Comparison of ENCODE assay signal across 17 cellular contexts in the genomic region with DNA sequence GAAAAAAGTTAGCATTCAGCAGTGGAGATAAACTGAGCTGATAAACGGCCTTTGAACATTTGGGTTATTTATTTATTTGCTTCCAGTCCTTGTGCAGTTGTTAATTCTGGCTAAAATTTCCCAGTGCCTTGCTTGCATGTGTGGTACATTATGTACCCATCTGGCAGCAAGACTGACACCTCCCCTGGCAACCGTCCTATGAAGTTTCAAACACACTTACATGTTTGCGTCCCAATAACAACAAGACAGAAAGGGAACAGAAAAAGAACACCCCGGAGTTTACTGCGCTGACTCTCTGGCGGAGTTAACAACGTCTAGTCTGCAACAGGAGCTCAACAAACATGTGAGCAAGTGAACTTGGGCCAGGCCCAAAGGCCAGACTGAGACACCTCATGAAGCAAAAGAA. TPM values are rescaled to one million over a fixed set of nuclear protein-coding genes. Genes with fewer than 3 reads are reported as not detected.
DNase-seq lines count a peak whose midpoint lies in the region; FAIRE-seq and TF ChIP-seq lines count a peak whose summit lies in the region.
"Had no signal": no experiment of that assay in that cellular context is flagged by ENCODE, and none has a peak within 500 bp of the region (broad histone marks: within the 10 kb centered on the region; RNA-seq: fewer than 3 reads in every experiment).

No MANE protein-coding gene starts in this region.

- H3K9ac ChIP-seq in H1 (replicated peaks in 1 of 4; ENCODE audit: extremely low read depth in 1 of 4, low read depth in 3 of 4, low read length in 3 of 4) (no peak overlapping the region), liver (ENCODE audit: low read depth in 1 of 2, low read length in 2 of 2) (peak overlapping the region in 1 of 2 donors; percentile 2)

- FAIRE-seq in H1 (lab: Jason Lieb, UNC) (no peak), small intestine (lab: Jason Lieb, UNC) (no peak)

- no peak overlapping the region for H2AFZ ChIP-seq in H1 (ENCODE audit: low read length)

- H3K9me3 ChIP-seq in Peyer's patch: no peaks in the 10 kb centered on the region
- no peaks in the 10 kb centered on the region for H3K9me3 ChIP-seq in H1 (ENCODE audit: insufficient read depth in 2 of 2, low read depth in 1 of 2, low read length in 1 of 2)
- H3K9me3 ChIP-seq in liver (ENCODE audit: control insufficient read depth in 4 of 4, low read length in 3 of 4): no peaks in the 10 kb centered on the region
- no peaks in the 10 kb centered on the region for H3K9me3 ChIP-seq in small intestine (ENCODE audit: control insufficient read depth, low read depth)

- CTCF ChIA-PET in H1 (lab: Charles Lee; ENCODE audit: partially characterized antibody): interaction anchor here (1.3 to 1.6 kb wide), 2 partner anchors 10 to 14 kb away, joined by 3 read pairs; no protein-coding TSS in a partner anchor
- CTCF ChIA-PET in activated naive CD4-positive, alpha-beta T cell treated with anti-CD3 and anti-CD28 coated beads for 36 hours (lab: Charles Lee): no interaction called here

- H4K91ac ChIP-seq in H1 (replicated peaks; ENCODE audit: insufficient read length, low read length): no peak overlapping the region

- H3K4me3 ChIP-seq in Peyer's patch (no peak overlapping the region), H1 (ENCODE audit: extremely low read depth in 1 of 4, insufficient read depth in 2 of 4, low read depth in 3 of 4, low read length in 4 of 4) (no peak overlapping the region), liver (ENCODE audit: low read depth in 1 of 3, low read length in 3 of 3) (no peak overlapping the region), small intestine (ENCODE audit: low read depth in 1 of 2, low read length in 2 of 2) (no peak overlapping the region)
- H3K4me3 ChIP-seq: SJCRH30 had no signal

- no peak overlapping the region for H2BK20ac ChIP-seq in H1 (ENCODE audit: low read length)

- no peak overlapping the region for H3K56ac ChIP-seq in H1 (replicated peaks; ENCODE audit: insufficient read length, low read depth, low read length)

- H3K9me3 Mint-ChIP-seq in activated naive CD4-positive, alpha-beta T cell treated with anti-CD3 and anti-CD28 coated beads for 36 hours: no peaks in the 10 kb centered on the region
- H3K9me3 Mint-ChIP-seq: activated B cell treated with CpG ODN at 0.5 μM for 24 hours; activated T-helper 17 cell treated with anti-CD3 and anti-CD28 coated beads, Interleukin-2, amount 50 U/mL, for 72 hours; dendritic cell treated with granulocyte-macrophage colony-stimulating factor and Interleukin-4, amounts not matched to agents 40 ng/mL and 50 ng/mL, for 4 days had no signal

- intact Hi-C loops in activated naive CD4-positive, alpha-beta T cell treated with anti-CD3 and anti-CD28 coated beads for 36 hours (cut with micrococcal nuclease): no loop called here

- TF ChIP-seq RAD21 in H1 (IDR thresholded peaks at IDR 0.05 in 1 of 2, conservative IDR thresholded peaks at IDR 0.05 in 1 of 2; ENCODE audit: low read depth in 2 of 2, low read length in 2 of 2) (no peak), liver (IDR thresholded peaks at IDR 0.05) (peak; percentile 38 to 61)

- H2BK15ac ChIP-seq in H1 (ENCODE audit: low read length): no peak overlapping the region

- no peak for TF ChIP-seq EP300 in H1 (IDR thresholded peaks at IDR 0.05; ENCODE audit: borderline replicate concordance in 1 of 2, low read depth in 2 of 2, low read length in 2 of 2)

- H3K27me3 ChIP-seq in Peyer's patch: no peaks in the 10 kb centered on the region
- H3K27me3 ChIP-seq in H1 (replicated peaks in 1 of 4; ENCODE audit: control insufficient read depth in 3 of 4, extremely low read depth in 1 of 4, insufficient read depth in 3 of 4, low read length in 3 of 4): no peaks in the 10 kb centered on the region
- H3K27me3 ChIP-seq in liver (ENCODE audit: control insufficient read depth in 4 of 4, insufficient read depth in 4 of 4, low read length in 3 of 4): no peaks in the 10 kb centered on the region
- H3K27me3 ChIP-seq in small intestine (ENCODE audit: control insufficient read depth in 2 of 2, insufficient read depth in 2 of 2, low read length in 2 of 2): no peaks in the 10 kb centered on the region
- H3K27me3 ChIP-seq: SJCRH30 had no signal

- WGBS in H1 (ENCODE audit: extremely low coverage in 1 of 2, insufficient coverage in 1 of 2, insufficient read length in 1 of 2, insufficient replicate concordance in 2 of 2, low coverage in 1 of 2, low lambda C conversion rate in 2 of 2, missing lambda C conversion rate in 1 of 2), 2 experiments: 89% methylated on average over 7 of the region's 7 CpGs; no CpG with 5 or more reads in 1 of the 2 experiments
- WGBS in liver: 22% methylated on average over 7 of the region's 7 CpGs
- WGBS in small intestine, 3 donors: 23 to 40% (median 32%) methylated on average over 7 of the region's 7 CpGs

- H3K27ac Mint-ChIP-seq in activated naive CD4-positive, alpha-beta T cell treated with anti-CD3 and anti-CD28 coated beads for 36 hours: no peak overlapping the region
- H3K27ac Mint-ChIP-seq: activated B cell treated with CpG ODN at 0.5 μM for 24 hours; activated T-helper 17 cell treated with anti-CD3 and anti-CD28 coated beads, Interleukin-2, amount 50 U/mL, for 72 hours; dendritic cell treated with granulocyte-macrophage colony-stimulating factor and Interleukin-4, amounts not matched to agents 40 ng/mL and 50 ng/mL, for 4 days; T-helper 17 cell had no signal

- 0 out of 2 replicates have a peak overlapping the region, but pooled peaks have one; percentile 9 for H3K18ac ChIP-seq in H1 (ENCODE audit: extremely low read depth, low read length)

- TF ChIP-seq CTCF in Peyer's patch (IDR thresholded peaks at IDR 0.05): no peak
- no peak for TF ChIP-seq CTCF in H1 (IDR thresholded peaks at IDR 0.05; ENCODE audit: control extremely low read depth in 1 of 3, insufficient read depth in 1 of 3, low read depth in 1 of 3, low read length in 3 of 3)
- TF ChIP-seq CTCF in liver (IDR thresholded peaks at IDR 0.05; ENCODE audit: low read depth, low read length, missing input control): no peak

- peak overlapping the region in 2 of 4 donors; percentile 62 to 69 for H3K27ac ChIP-seq in Peyer's patch
- no peak overlapping the region for H3K27ac ChIP-seq in H1 (ENCODE audit: low read depth, low read length)
- peak overlapping the region; percentile 73 to 77 for H3K27ac ChIP-seq in liver (ENCODE audit: low read depth in 1 of 2, low read length in 2 of 2)
- H3K27ac ChIP-seq in small intestine (ENCODE audit: low read depth in 1 of 2, low read length in 1 of 2): no peak overlapping the region
- H3K27ac ChIP-seq: SJCRH30 had no signal

- DNase-seq in Peyer's patch: peak in 2 of 3 donors; percentile 74 to 81
- no peak for DNase-seq in H1 (ENCODE audit: low read depth in 1 of 2, low spot score in 2 of 2)
- DNase-seq in small intestine: peak; percentile 73
- no peak for DNase-seq in NCI-H1092 treated with DMSO at 0.1 percent for 48 hours (lab: John Stamatoyannopoulos, UW)
- DNase-seq in ureter (ENCODE audit: low spot score): no peak
- no peak for DNase-seq in activated naive CD4-positive, alpha-beta T cell treated with anti-CD3 and anti-CD28 coated beads for 36 hours
- no peak for DNase-seq in middle frontal gyrus (ENCODE audit: extremely low spot score, low spot score)
- DNase-seq: activated B cell treated with CpG ODN at 0.5 μM for 24 hours, mesenchymal stem cell, MM.1S, NCI-H1930, SJCRH30, T-helper 17 cell had no signal

- H2BK5ac ChIP-seq in H1 (ENCODE audit: low read depth, low read length): no peak overlapping the region

- peaks cover 13% of the 10 kb centered on the region for H3K27me3 Mint-ChIP-seq in activated naive CD4-positive, alpha-beta T cell treated with anti-CD3 and anti-CD28 coated beads for 36 hours (ENCODE audit: low read depth)
- H3K27me3 Mint-ChIP-seq: dendritic cell treated with granulocyte-macrophage colony-stimulating factor and Interleukin-4, amounts not matched to agents 40 ng/mL and 50 ng/mL, for 4 days had no signal

- no peaks in the 10 kb centered on the region; the same call in 1 of the 2 replicates for H3K79me1 ChIP-seq in H1 (ENCODE audit: low read depth, low read length)

- TF ChIP-seq POLR2A in Peyer's patch (IDR thresholded peaks at IDR 0.05): no peak
- no peak for TF ChIP-seq POLR2A in H1 (IDR thresholded peaks at IDR 0.05; ENCODE audit: control extremely low read depth in 1 of 2, low read depth in 2 of 2, low read length in 2 of 2)

- H3K79me2 ChIP-seq in H1 (ENCODE audit: control insufficient read depth in 1 of 2, insufficient read depth in 2 of 2, low read length in 2 of 2): no peaks in the 10 kb centered on the region

- H2BK120ac ChIP-seq in H1 (replicated peaks; ENCODE audit: low read depth, low read length): no peak overlapping the region

- no peaks in the 10 kb centered on the region for H4K20me1 ChIP-seq in H1 (replicated peaks in 1 of 2; ENCODE audit: control insufficient read depth in 1 of 2, insufficient read depth in 2 of 2, low read length in 2 of 2)

- H3K36me3 Mint-ChIP-seq in activated naive CD4-positive, alpha-beta T cell treated with anti-CD3 and anti-CD28 coated beads for 36 hours (ENCODE audit: low read depth): no peaks in the 10 kb centered on the region

- H3K14ac ChIP-seq in H1 (ENCODE audit: insufficient read length): no peak overlapping the region

- no peak overlapping the region for H3K4me2 ChIP-seq in H1 (ENCODE audit: insufficient read depth in 1 of 2, low read depth in 2 of 2, low read length in 2 of 2)

- no peak overlapping the region for H3K4ac ChIP-seq in H1 (replicated peaks; ENCODE audit: insufficient read length, low read depth, low read length)

- no peak overlapping the region for H3K4me3 Mint-ChIP-seq in activated naive CD4-positive, alpha-beta T cell treated with anti-CD3 and anti-CD28 coated beads for 36 hours
- H3K4me3 Mint-ChIP-seq: activated B cell treated with CpG ODN at 0.5 μM for 24 hours; activated T-helper 17 cell treated with anti-CD3 and anti-CD28 coated beads, Interleukin-2, amount 50 U/mL, for 72 hours; dendritic cell treated with granulocyte-macrophage colony-stimulating factor and Interleukin-4, amounts not matched to agents 40 ng/mL and 50 ng/mL, for 4 days; neural crest cell; T-helper 17 cell had no signal

- POLR2A ChIA-PET in H1 (lab: Charles Lee; ENCODE audit: partially characterized antibody): no interaction called here

- no peak overlapping the region for H4K5ac ChIP-seq in H1 (ENCODE audit: insufficient read length, low read depth, low read length)

- H3K4me1 Mint-ChIP-seq in activated naive CD4-positive, alpha-beta T cell treated with anti-CD3 and anti-CD28 coated beads for 36 hours (ENCODE audit: low read depth): no peaks in the 10 kb centered on the region
- H3K4me1 Mint-ChIP-seq: activated B cell treated with CpG ODN at 0.5 μM for 24 hours; activated T-helper 17 cell treated with anti-CD3 and anti-CD28 coated beads, Interleukin-2, amount 50 U/mL, for 72 hours; neural crest cell; T-helper 17 cell had no signal

- no peak overlapping the region for H2AK5ac ChIP-seq in H1 (ENCODE audit: low read depth, low read length)

- H3K36me3 ChIP-seq in Peyer's patch: no peaks in the 10 kb centered on the region
- H3K36me3 ChIP-seq in H1 (ENCODE audit: control insufficient read depth in 2 of 4, insufficient read depth in 4 of 4, low read length in 3 of 4): no peaks in the 10 kb centered on the region
- no peaks in the 10 kb centered on the region for H3K36me3 ChIP-seq in liver (ENCODE audit: control insufficient read depth in 4 of 4, insufficient read depth in 3 of 4, low read depth in 1 of 4, low read length in 3 of 4)
- H3K36me3 ChIP-seq in small intestine (ENCODE audit: control insufficient read depth in 2 of 2, insufficient read depth in 2 of 2, low read length in 2 of 2): no peaks in the 10 kb centered on the region
- H3K36me3 ChIP-seq: SJCRH30 had no signal

- H4K8ac ChIP-seq in H1 (ENCODE audit: extremely low read depth, insufficient read depth, low read length): no peak overlapping the region

- H3K4me1 ChIP-seq in Peyer's patch (peaks cover 0 to 17% (median 0%) of the 10 kb centered on the region in 4 donors), H1 (replicated peaks in 1 of 4; ENCODE audit: control insufficient read depth in 3 of 4, insufficient read depth in 4 of 4, low read length in 3 of 4) (peaks cover 0 to 7% (median 5%) of the 10 kb centered on the region in 4 experiments; a peak in 6 of 7 replicates), liver (ENCODE audit: control insufficient read depth in 4 of 4, insufficient read depth in 4 of 4, low read length in 3 of 4) (peaks cover 13 to 54% (median 35%) of the 10 kb centered on the region in 4 donors), small intestine (ENCODE audit: control insufficient read depth in 2 of 2, insufficient read depth in 1 of 2, low read depth in 1 of 2, low read length in 1 of 2) (no peaks in the 10 kb centered on the region)

- H2BK12ac ChIP-seq in H1 (ENCODE audit: low read depth, low read length): no peak overlapping the region

- no peak overlapping the region for H3K23ac ChIP-seq in H1 (ENCODE audit: insufficient read length)

- H3K23me2 ChIP-seq in H1 (ENCODE audit: low read depth, low read length): no peaks in the 10 kb centered on the region; the same call in 1 of the 2 replicates

RNA-seq across cellular contexts. Expression of a gene that starts 33.6 kb away (rescaled TPM):
- total RNA-seq in Peyer's patch: 1 to 10 TPM in 1 of 4 donors, under 1 TPM in 3; 0.35 to 2.5 (median 0.88) TPM
- 3.4 and 3.5 TPM in 2 replicates for total RNA-seq in H1 (2021; fragmentation: NEBNext Ultra II Directional; extraction: Animal tissue kit (Norgen Biotek cat#: 25700))
- 0.95 and 1.5 TPM in 2 replicates for polyA plus RNA-seq in H1 (2011; rRNA removed)
- 0.59 TPM for polyA plus RNA-seq in H1 (2011; cell fraction: cytosol; rRNA removed)
- 2.6 TPM for polyA plus RNA-seq in H1 (2011; cell fraction: nucleus; rRNA removed)
- 1.6 to 3.5 TPM (median 2.1 TPM) in 4 replicates for polyA plus RNA-seq in H1 (2012, experiment 1 of 2)
- 1.1 TPM for polyA plus RNA-seq in H1 (2012, experiment 2 of 2)
- polyA plus RNA-seq in H1 (2013, experiment 1 of 2): 2.1 TPM
- 2.1 TPM for polyA plus RNA-seq in H1 (2013, experiment 2 of 2)
- 0.98 and 1.3 TPM in 2 replicates for polyA minus RNA-seq in H1 (2011; rRNA and poly(A)+ RNA removed)
- polyA minus RNA-seq in H1 (2011; cell fraction: cytosol; rRNA and poly(A)+ RNA removed): 4.0 TPM
- polyA minus RNA-seq in H1 (2011; cell fraction: nucleus; rRNA and poly(A)+ RNA removed): 4.4 TPM
- 1 to 10 TPM in 1 of 2 donors, under 1 TPM in 1; 0.28 to 2.6 TPM for total RNA-seq in liver
- 1 to 10 TPM; 1.2 to 1.3 TPM for polyA plus RNA-seq in liver
- polyA plus RNA-seq in small intestine: 1 to 10 TPM in 1 of 3 donors, under 1 TPM in 1, not detected in 1; under 0.01 to 2.6 TPM
- total RNA-seq in ureter: 4.6 TPM
- not detected for total RNA-seq in activated naive CD4-positive, alpha-beta T cell treated with anti-CD3 and anti-CD28 coated beads for 36 hours
- total RNA-seq: activated B cell treated with CpG ODN at 0.5 μM for 24 hours; activated T-helper 17 cell treated with anti-CD3 and anti-CD28 coated beads, Interleukin-2, amount 50 U/mL, for 72 hours; T-helper 17 cell had no signal

Comparison
In these comparisons a context has a peak if more than half of its experiments do, and no peak if none do; other contexts are left out.
1. DNase-seq: peak in Peyer's patch (2 of 3) and small intestine (single experiment); none in H1 (0 of 2), NCI-H1092 treated with DMSO at 0.1 percent for 48 hours (single experiment), ureter (single experiment), activated naive CD4-positive, alpha-beta T cell treated with anti-CD3 and anti-CD28 coated beads for 36 hours (single experiment) and middle frontal gyrus (single experiment).
2. H3K27ac ChIP-seq: peak in liver (2 of 2); none in H1 (single experiment) and small intestine (0 of 2).